ENCODE assay signal across 9 cellular contexts in genomic region chr17:48555183-48555615, GRCh38. TPM values are rescaled to one million over a fixed set of nuclear protein-coding genes. Genes with fewer than 3 reads are reported as not detected.
DNase-seq lines count a peak whose midpoint lies in the region; ATAC-seq and TF ChIP-seq lines count a peak whose summit lies in the region.
"Had no signal": no experiment of that assay in that cellular context is flagged by ENCODE, and none has a peak within 500 bp of the region (broad histone marks: within the 10 kb centered on the region; RNA-seq: fewer than 3 reads in every experiment).

No MANE protein-coding gene starts in this region.

- peaks cover 17% of the 10 kb centered on the region for H3K27me3 Mint-ChIP-seq in activated naive CD8-positive, alpha-beta T cell treated with anti-CD3 and anti-CD28 coated beads, Interleukin-2, amount 10 ng/mL, durations not matched to agents 7 days and 5 days

- H3K9me3 ChIP-seq in tibial artery: no peaks in the 10 kb centered on the region

- H3K27ac ChIP-seq in tibial artery: peak overlapping the region; percentile 42 to 88
- H3K27ac ChIP-seq: foreskin keratinocyte had no signal

- peaks cover 0 to 43% (median 15%) of the 10 kb centered on the region in 4 donors for H3K4me1 ChIP-seq in tibial artery
- H3K4me1 ChIP-seq: foreskin keratinocyte had no signal

- peak overlapping the region; percentile 63 for H3K27ac Mint-ChIP-seq in activated naive CD8-positive, alpha-beta T cell treated with anti-CD3 and anti-CD28 coated beads, Interleukin-2, amount 10 ng/mL, durations not matched to agents 7 days and 5 days

- H3K27me3 ChIP-seq in kidney epithelial cell (ENCODE audit: control insufficient read depth, insufficient read depth, low read length) (no peaks in the 10 kb centered on the region), tibial artery (no peaks in the 10 kb centered on the region)

- peak overlapping the region; percentile 78 for H3K4me3 Mint-ChIP-seq in activated naive CD8-positive, alpha-beta T cell treated with anti-CD3 and anti-CD28 coated beads, Interleukin-2, amount 10 ng/mL, durations not matched to agents 7 days and 5 days

- H3K9me3 Mint-ChIP-seq in activated naive CD8-positive, alpha-beta T cell treated with anti-CD3 and anti-CD28 coated beads, Interleukin-2, amount 10 ng/mL, durations not matched to agents 7 days and 5 days: no peaks in the 10 kb centered on the region

- peaks cover 12% of the 10 kb centered on the region for H3K4me1 Mint-ChIP-seq in activated naive CD8-positive, alpha-beta T cell treated with anti-CD3 and anti-CD28 coated beads, Interleukin-2, amount 10 ng/mL, durations not matched to agents 7 days and 5 days

- peak; percentile 40 for ATAC-seq in activated naive CD8-positive, alpha-beta T cell treated with anti-CD3 and anti-CD28 coated beads, Interleukin-2, amount 10 ng/mL, durations not matched to agents 7 days and 5 days (ENCODE audit: low read depth)
- ATAC-seq in HG03196 (IDR thresholded peaks at IDR 0.05; ENCODE audit: unreplicated experiment): no peak
- ATAC-seq: foreskin keratinocyte had no signal

- H3K4me3 ChIP-seq in kidney epithelial cell (ENCODE audit: low read depth, low read length) (peak overlapping the region; percentile 54), tibial artery (peak overlapping the region; percentile 43 to 67)

- H3K36me3 ChIP-seq in kidney epithelial cell (ENCODE audit: control insufficient read depth, insufficient read depth, low read length) (peaks cover 8% of the 10 kb centered on the region), tibial artery (no peaks in the 10 kb centered on the region)

- peak; percentile 54 for DNase-seq in DMS153 (lab: John Stamatoyannopoulos, UW)
- DNase-seq in NCI-H1092 (lab: John Stamatoyannopoulos, UW): peak; percentile 92
- no peak for DNase-seq in activated naive CD8-positive, alpha-beta T cell treated with anti-CD3 and anti-CD28 coated beads, Interleukin-2, amount 10 ng/mL, durations not matched to agents 7 days and 5 days
- peak; percentile 90 for DNase-seq in kidney epithelial cell (ENCODE audit: low read depth)
- DNase-seq in tibial artery: no peak
- DNase-seq in GM10266 (ENCODE audit: extremely low spot score): no peak
- DNase-seq in COLO668 (lab: John Stamatoyannopoulos, UW; ENCODE audit: unreplicated experiment): no peak

- peaks cover 6% of the 10 kb centered on the region for H3K36me3 Mint-ChIP-seq in activated naive CD8-positive, alpha-beta T cell treated with anti-CD3 and anti-CD28 coated beads, Interleukin-2, amount 10 ng/mL, durations not matched to agents 7 days and 5 days

- TF ChIP-seq CTCF in kidney epithelial cell (IDR thresholded peaks at IDR 0.05; ENCODE audit: insufficient read depth, low read length, poor library complexity, severe bottlenecking): no peak
- TF ChIP-seq CTCF in tibial artery (IDR thresholded peaks at IDR 0.05): peak in 1 of 2 experiments; percentile 23
- no peak for TF ChIP-seq CTCF in GM10266 (IDR thresholded peaks at IDR 0.05; ENCODE audit: control insufficient read depth, insufficient read depth, low read depth, missing control alignments)

- intact Hi-C loops in tibial artery (cut with DNase I; ENCODE audit: low total_unique reads): no loop called here

- POLR2A ChIA-PET in activated naive CD8-positive, alpha-beta T cell treated with anti-CD3 and anti-CD28 coated beads, Interleukin-2, amount 10 ng/mL, durations not matched to agents 7 days and 5 days (lab: Charles Lee): interaction anchor here (0.9 to 1.2 kb wide), 3 partner anchors 22 to 64 kb away, joined by 3 to 4 read pairs (median 3); no protein-coding TSS in a partner anchor

RNA-seq across cellular contexts. Expression of gene HOXB2, which starts 10.3 kb away (rescaled TPM):
- total RNA-seq in activated naive CD8-positive, alpha-beta T cell treated with anti-CD3 and anti-CD28 coated beads, Interleukin-2, amount 10 ng/mL, durations not matched to agents 7 days and 5 days: 10 to 100 TPM; 19.5 to 20.0 TPM
- 15.2 and 24.6 TPM in 2 replicates for total RNA-seq in kidney epithelial cell

RNA-seq across cellular contexts. Expression of gene HOXB4, which starts 23.0 kb away (rescaled TPM):
- total RNA-seq in activated naive CD8-positive, alpha-beta T cell treated with anti-CD3 and anti-CD28 coated beads, Interleukin-2, amount 10 ng/mL, durations not matched to agents 7 days and 5 days: 1 to 10 TPM; 5.3 to 6.4 TPM
- 3.6 and 4.4 TPM in 2 replicates for total RNA-seq in kidney epithelial cell

RNA-seq across cellular contexts. Expression of gene HOXB1, which starts 24.4 kb away (rescaled TPM):
- not detected for total RNA-seq in activated naive CD8-positive, alpha-beta T cell treated with anti-CD3 and anti-CD28 coated beads, Interleukin-2, amount 10 ng/mL, durations not matched to agents 7 days and 5 days
- not detected in 2 replicates for total RNA-seq in kidney epithelial cell
- total RNA-seq: foreskin keratinocyte had no signal

RNA-seq across cellular contexts. Expression of gene HOXB3, which starts 34.8 kb away (rescaled TPM):
- 10 to 100 TPM; 10.5 to 13.6 TPM for total RNA-seq in activated naive CD8-positive, alpha-beta T cell treated with anti-CD3 and anti-CD28 coated beads, Interleukin-2, amount 10 ng/mL, durations not matched to agents 7 days and 5 days
- 24.0 and 31.1 TPM in 2 replicates for total RNA-seq in kidney epithelial cell

RNA-seq across cellular contexts. Expression of gene HOXB5, which starts 38.4 kb away (rescaled TPM):
- total RNA-seq in activated naive CD8-positive, alpha-beta T cell treated with anti-CD3 and anti-CD28 coated beads, Interleukin-2, amount 10 ng/mL, durations not matched to agents 7 days and 5 days: not detected
- total RNA-seq in kidney epithelial cell: 3.6 and 3.8 TPM in 2 replicates
- total RNA-seq: foreskin keratinocyte had no signal

Comparison
In these comparisons a context has a peak if more than half of its experiments do, and no peak if none do; other contexts are left out.
1. DNase-seq: peak in DMS153 (single experiment), NCI-H1092 (single experiment) and kidney epithelial cell (single experiment); none in activated naive CD8-positive, alpha-beta T cell treated with anti-CD3 and anti-CD28 coated beads, Interleukin-2, amount 10 ng/mL, durations not matched to agents 7 days and 5 days (single experiment), tibial artery (0 of 2), GM10266 (single experiment) and COLO668 (single experiment).